Comparison of ENCODE assay signal across 11 cellular contexts in genomic region chr2:158189526-158189925, GRCh38.
A peak's percentile ranks its signal among the peaks of the same experiment; 100 is the strongest.
DNase-seq lines count a peak whose midpoint lies in the region; ATAC-seq lines count a peak whose summit lies in the region.
"Had no signal": no experiment of that assay in that cellular context is flagged by ENCODE, and none has a peak within 500 bp of the region (broad histone marks: within the 10 kb centered on the region; RNA-seq: fewer than 3 reads in every experiment).

No MANE protein-coding gene starts in this region.

- ATAC-seq in GM18868 (IDR thresholded peaks at IDR 0.05; ENCODE audit: unreplicated experiment) (peak; percentile 29), GM21737 (IDR thresholded peaks at IDR 0.05; ENCODE audit: unreplicated experiment) (peak; percentile 63), HG03558 (IDR thresholded peaks at IDR 0.05; ENCODE audit: extremely low read depth, unreplicated experiment) (peak; percentile 36), memory B cell (ENCODE audit: low read depth) (peak; percentile 60), GM19023 (IDR thresholded peaks at IDR 0.05; ENCODE audit: unreplicated experiment) (no peak)

- peak overlapping the region; percentile 19 for H3K4me3 Mint-ChIP-seq in memory B cell
- H3K4me3 Mint-ChIP-seq: immature natural killer cell had no signal

- H3K9me3 Mint-ChIP-seq in memory B cell: no peaks in the 10 kb centered on the region
- H3K9me3 Mint-ChIP-seq: immature natural killer cell had no signal

- DNase-seq in memory B cell (ENCODE audit: low spot score in 2 of 2) (no peak), cardiac septum (ENCODE audit: low spot score) (no peak), HT-29 (ENCODE audit: low spot score) (no peak)
- DNase-seq: EL, immature natural killer cell, NCI-H1092, ovary had no signal

- no peaks in the 10 kb centered on the region for H3K27me3 Mint-ChIP-seq in memory B cell

- intact Hi-C loops in cardiac septum (cut with DNase I): loop anchor here (10.0 kb wide), 1 partner anchor 265 kb away; the partner anchor contains the start of genes CCDC148 and PKP4

- H3K4me1 Mint-ChIP-seq in memory B cell: peaks cover 12% of the 10 kb centered on the region

- no peaks in the 10 kb centered on the region for H3K36me3 Mint-ChIP-seq in memory B cell
- H3K36me3 Mint-ChIP-seq: immature natural killer cell had no signal

- H3K27ac Mint-ChIP-seq in memory B cell: peak overlapping the region; percentile 3
- H3K27ac Mint-ChIP-seq: immature natural killer cell had no signal
